In genomic region chr13:35379663-35380062, GRCh38 we compare ENCODE assay signal across 33 cellular contexts.
"Had no signal": no experiment of that assay in that cellular context is flagged by ENCODE, and none has a peak within 500 bp of the region (broad histone marks: within the 10 kb centered on the region; RNA-seq: fewer than 3 reads in every experiment).

No MANE protein-coding gene starts in this region.

- DNase-seq: activated B cell treated with CpG ODN at 0.5 μM for 24 hours; activated CD4-positive, alpha-beta memory T cell treated with anti-CD3 and anti-CD28 coated beads for 36 hours; activated CD4-positive, alpha-beta T cell treated with anti-CD3 and anti-CD28 coated beads for 4 hours; activated CD4-positive, alpha-beta T cell treated with anti-CD3 and anti-CD28 coated beads, Interleukin-2, amount 10 ng/mL, durations not matched to agents 24 days and 14 days; activated CD4-positive, alpha-beta T cell treated with anti-CD3 and anti-CD28 coated beads, Interleukin-2, amount 50 U/mL, for 1 hour; activated CD4-positive, alpha-beta T cell treated with anti-CD3 and anti-CD28 coated beads, Interleukin-2, amount 50 U/mL, for 4 hours; activated CD4-positive, CD25-positive, alpha-beta regulatory T cell treated with anti-CD3 and anti-CD28 coated beads, Interleukin-2, amount 50 U/mL, for 72 hours; activated CD8-positive, alpha-beta memory T cell treated with anti-CD3 and anti-CD28 coated beads, Interleukin-2, amount 50 U/mL, for 4 hours; activated CD8-positive, alpha-beta T cell treated with anti-CD3 and anti-CD28 coated beads for 36 hours; activated effector memory CD4-positive, alpha-beta T cell treated with anti-CD3 and anti-CD28 coated beads, Interleukin-2, amount 50 U/mL, for 16 hours; activated gamma-delta T cell treated with Interleukin-2 at 50 U/mL for 16 hours; activated naive CD4-positive, alpha-beta T cell; activated naive CD4-positive, alpha-beta T cell treated with anti-CD3 and anti-CD28 coated beads for 36 hours; activated naive CD4-positive, alpha-beta T cell treated with anti-CD3 and anti-CD28 coated beads, Interleukin-2, amount 50 U/mL, for 16 hours; activated naive CD8-positive, alpha-beta T cell treated with anti-CD3 and anti-CD28 coated beads for 36 hours; activated T-cell treated with anti-CD3 and anti-CD28 coated beads for 4 hours; activated T-cell treated with anti-CD3 and anti-CD28 coated beads, Interleukin-2, amount 50 U/mL, for 1 hour; activated T-cell treated with anti-CD3 and anti-CD28 coated beads, Interleukin-2, amount 50 U/mL, for 4 hours; activated T-cell treated with anti-CD3 and anti-CD28 coated beads, Interleukin-2, amount 50 U/mL, for 72 hours; adrenal gland; amniotic stem cell; aorta; body of pancreas; brain microvascular endothelial cell; caudate nucleus; cerebellar nuclear complex; T-helper 1 cell; T-helper 2 cell; T-helper 9 cell had no signal

- H3K4me1 ChIP-seq: adrenal gland, body of pancreas, breast epithelium had no signal

- H3K27ac ChIP-seq: adrenal gland, body of pancreas, brain microvascular endothelial cell, breast epithelium, VCaP had no signal

- ATAC-seq: activated CD8-positive, alpha-beta T cell treated with anti-CD3 and anti-CD28 coated beads for 36 hours; activated naive CD4-positive, alpha-beta T cell treated with anti-CD3 and anti-CD28 coated beads, Interleukin-2, amount 50 U/mL, for 72 hours; activated T-cell treated with anti-CD3 and anti-CD28 coated beads, Interleukin-2, amount 50 U/mL, for 4 hours; activated T-cell treated with anti-CD3 and anti-CD28 coated beads, Interleukin-2, amount 50 U/mL, for 72 hours; activated T-helper 17 cell treated with anti-CD3 and anti-CD28 coated beads, Interleukin-2, amount 50 U/mL, for 72 hours; body of pancreas had no signal

- H3K4me3 ChIP-seq: adrenal gland, body of pancreas, breast epithelium had no signal

- H3K27me3 ChIP-seq: adrenal gland, body of pancreas, brain microvascular endothelial cell, breast epithelium had no signal

- H3K36me3 ChIP-seq: adrenal gland, brain microvascular endothelial cell, breast epithelium had no signal

- H3K9me3 ChIP-seq: adrenal gland, body of pancreas, breast epithelium had no signal
